ENCODE assay signal across 10 cellular contexts in the genomic region with DNA sequence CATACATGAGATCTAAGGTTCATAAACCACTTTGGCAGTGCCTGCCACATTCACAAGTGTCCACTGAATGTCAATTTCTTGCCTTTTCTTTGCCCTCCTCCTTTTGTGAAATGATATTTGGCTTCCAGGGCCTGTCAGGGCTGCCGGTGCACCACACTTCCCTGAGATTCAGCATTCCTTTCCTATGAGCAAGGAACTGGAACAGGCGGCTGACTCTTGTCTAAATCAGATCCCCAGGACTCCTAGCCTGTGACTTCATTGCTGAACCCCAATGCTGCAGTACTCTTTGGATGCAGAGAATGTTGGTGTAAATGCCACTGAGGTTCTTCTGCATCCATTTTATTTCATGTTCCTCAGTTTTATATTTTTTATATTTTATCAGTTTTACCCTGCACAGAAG.
A peak's percentile ranks its signal among the peaks of the same experiment; 100 is the strongest.
DNase-seq lines count a peak whose midpoint lies in the region; ATAC-seq, FAIRE-seq and TF ChIP-seq lines count a peak whose summit lies in the region.
"Had no signal": no experiment of that assay in that cellular context is flagged by ENCODE, and none has a peak within 500 bp of the region (broad histone marks: within the 10 kb centered on the region; RNA-seq: fewer than 3 reads in every experiment).

No MANE protein-coding gene starts in this region.

- H3K9ac ChIP-seq in fibroblast of lung (ENCODE audit: insufficient read depth, low read length) = no peak overlapping the region

- H3K27ac ChIP-seq in fibroblast of lung (ENCODE audit: insufficient read depth, low read length) = peak overlapping the region; percentile 48
- peak overlapping the region in 1 of 4 donors; percentile 13 for H3K27ac ChIP-seq in pancreas
- H3K27ac ChIP-seq: tibial nerve had no signal

- peak; percentile 28 for DNase-seq in H4 (ENCODE audit: low spot score)
- peak; percentile 77 for DNase-seq in RPMI7951 (ENCODE audit: low read depth)
- DNase-seq in fibroblast of lung (ENCODE audit: low read depth in 2 of 2) = peak; percentile 57 to 89
- no peak for DNase-seq in pancreas
- no peak for DNase-seq in NCI-H526 treated with DMSO at 0.1 percent for 48 hours (lab: John Stamatoyannopoulos, UW)
- DNase-seq in activated CD4-positive, alpha-beta T cell treated with anti-CD3 and anti-CD28 coated beads for 36 hours = no peak
- DNase-seq in activated T-helper 1 cell treated with anti-CD3 and anti-CD28 coated beads, Interleukin-12 subunit alpha, Interleukin-12 subunit beta, Interleukin-2, Interleukin-4 antibody, amounts not matched to agents 30 ng/mL and 10 ng/mL and 1 ng/mL, durations not matched to agents 14 hours and 24 hours and 36 hours (ENCODE audit: low spot score) = no peak
- DNase-seq: activated CD4-positive, alpha-beta memory T cell treated with anti-CD3 and anti-CD28 coated beads, Interleukin-2, amount 10 ng/mL, durations not matched to agents 7 days and 5 days had no signal

- no peaks in the 10 kb centered on the region for H3K27me3 Mint-ChIP-seq in activated CD4-positive, alpha-beta T cell treated with anti-CD3 and anti-CD28 coated beads for 36 hours
- H3K27me3 Mint-ChIP-seq in activated T-helper 1 cell treated with anti-CD3 and anti-CD28 coated beads, Interleukin-12 subunit alpha, Interleukin-12 subunit beta, Interleukin-2, Interleukin-4 antibody, amounts not matched to agents 30 ng/mL and 10 ng/mL and 1 ng/mL, durations not matched to agents 14 hours and 24 hours and 36 hours (ENCODE audit: insufficient read depth) = no peaks in the 10 kb centered on the region
- H3K27me3 Mint-ChIP-seq: activated CD4-positive, alpha-beta memory T cell treated with anti-CD3 and anti-CD28 coated beads, Interleukin-2, amount 10 ng/mL, durations not matched to agents 7 days and 5 days had no signal

- H3K9me3 ChIP-seq in fibroblast of lung (ENCODE audit: control insufficient read depth, insufficient read depth, low read depth, low read length) = no peaks in the 10 kb centered on the region
- H3K9me3 ChIP-seq in pancreas = no peaks in the 10 kb centered on the region
- H3K9me3 ChIP-seq: tibial nerve had no signal

- no peaks in the 10 kb centered on the region for H3K36me3 ChIP-seq in fibroblast of lung (ENCODE audit: control insufficient read depth, insufficient read depth, low read length)
- no peaks in the 10 kb centered on the region for H3K36me3 ChIP-seq in pancreas
- H3K36me3 ChIP-seq: tibial nerve had no signal

- H3K4me2 ChIP-seq in fibroblast of lung (ENCODE audit: extremely low read depth, insufficient read depth, low read length) = peak overlapping the region; percentile 42

- TF ChIP-seq CTCF in fibroblast of lung (conservative IDR thresholded peaks at IDR 0.05 in 1 of 2, IDR thresholded peaks at IDR 0.05 in 1 of 2; ENCODE audit: low read depth in 1 of 2, low read length in 2 of 2) (no peak), pancreas (IDR thresholded peaks at IDR 0.05) (no peak)

- H3K36me3 Mint-ChIP-seq in activated CD4-positive, alpha-beta T cell treated with anti-CD3 and anti-CD28 coated beads for 36 hours (ENCODE audit: low read depth) = no peaks in the 10 kb centered on the region
- H3K36me3 Mint-ChIP-seq in activated T-helper 1 cell treated with anti-CD3 and anti-CD28 coated beads, Interleukin-12 subunit alpha, Interleukin-12 subunit beta, Interleukin-2, Interleukin-4 antibody, amounts not matched to agents 30 ng/mL and 10 ng/mL and 1 ng/mL, durations not matched to agents 14 hours and 24 hours and 36 hours (ENCODE audit: low read depth) = no peaks in the 10 kb centered on the region

- FAIRE-seq in pancreas (lab: Jason Lieb, UNC) = no peak

- POLR2A ChIA-PET in activated CD4-positive, alpha-beta T cell treated with anti-CD3 and anti-CD28 coated beads for 36 hours (lab: Charles Lee) = no interaction called here

- intact Hi-C loops in pancreas (cut with DNase I) = loop anchor here in 2 of 3 donors (10.0 kb wide), 2 partner anchors 115 to 165 kb away; no protein-coding TSS in a partner anchor
- intact Hi-C loops in activated CD4-positive, alpha-beta T cell treated with anti-CD3 and anti-CD28 coated beads for 36 hours (cut with DNase I, micrococcal nuclease) = loop anchor here (10.0 kb wide), 1 partner anchor 385 kb away; no protein-coding TSS in a partner anchor
- intact Hi-C loops in activated T-helper 1 cell treated with anti-CD3 and anti-CD28 coated beads, Interleukin-12 subunit alpha, Interleukin-12 subunit beta, Interleukin-2, Interleukin-4 antibody, amounts not matched to agents 30 ng/mL and 10 ng/mL and 1 ng/mL, durations not matched to agents 14 hours and 24 hours and 36 hours (cut with micrococcal nuclease) = no loop called here

- peaks cover 21% of the 10 kb centered on the region for H3K79me2 ChIP-seq in fibroblast of lung (ENCODE audit: control insufficient read depth, insufficient read depth, low read length)

- H3K9me3 Mint-ChIP-seq in activated CD4-positive, alpha-beta T cell treated with anti-CD3 and anti-CD28 coated beads for 36 hours (ENCODE audit: low read depth) = no peaks in the 10 kb centered on the region
- no peaks in the 10 kb centered on the region for H3K9me3 Mint-ChIP-seq in activated T-helper 1 cell treated with anti-CD3 and anti-CD28 coated beads, Interleukin-12 subunit alpha, Interleukin-12 subunit beta, Interleukin-2, Interleukin-4 antibody, amounts not matched to agents 30 ng/mL and 10 ng/mL and 1 ng/mL, durations not matched to agents 14 hours and 24 hours and 36 hours
- H3K9me3 Mint-ChIP-seq: activated CD4-positive, alpha-beta memory T cell treated with anti-CD3 and anti-CD28 coated beads, Interleukin-2, amount 10 ng/mL, durations not matched to agents 7 days and 5 days had no signal

- H3K4me3 ChIP-seq in fibroblast of lung (replicated peaks in 1 of 4; ENCODE audit: control extremely low read depth in 1 of 4, insufficient read depth in 1 of 4, low read depth in 3 of 4, low read length in 4 of 4) (no peak overlapping the region), pancreas (no peak overlapping the region)
- H3K4me3 ChIP-seq: tibial nerve had no signal

- 24 to 35% methylated on average over 2 of the region's 2 CpGs for WGBS in pancreas, 2 donors

- H3K4me1 Mint-ChIP-seq in activated CD4-positive, alpha-beta T cell treated with anti-CD3 and anti-CD28 coated beads for 36 hours = peaks cover 53% of the 10 kb centered on the region
- H3K4me1 Mint-ChIP-seq in activated T-helper 1 cell treated with anti-CD3 and anti-CD28 coated beads, Interleukin-12 subunit alpha, Interleukin-12 subunit beta, Interleukin-2, Interleukin-4 antibody, amounts not matched to agents 30 ng/mL and 10 ng/mL and 1 ng/mL, durations not matched to agents 14 hours and 24 hours and 36 hours (ENCODE audit: low read depth) = peaks cover 20% of the 10 kb centered on the region

- CTCF ChIA-PET in activated CD4-positive, alpha-beta T cell treated with anti-CD3 and anti-CD28 coated beads for 36 hours (lab: Charles Lee) = interaction anchor here (1.6 kb wide), 1 partner anchor 9 kb away, joined by 4 read pairs; no protein-coding TSS in a partner anchor

- H2AFZ ChIP-seq in fibroblast of lung (ENCODE audit: low read length) = no peak overlapping the region

- H3K4me1 ChIP-seq in fibroblast of lung (ENCODE audit: control insufficient read depth, extremely low read depth, insufficient read depth, low read length) (peaks cover 15% of the 10 kb centered on the region), pancreas (peaks cover 7 to 30% (median 21%) of the 10 kb centered on the region in 3 donors)

- no peak overlapping the region for H3K27ac Mint-ChIP-seq in activated CD4-positive, alpha-beta T cell treated with anti-CD3 and anti-CD28 coated beads for 36 hours
- H3K27ac Mint-ChIP-seq in activated T-helper 1 cell treated with anti-CD3 and anti-CD28 coated beads, Interleukin-12 subunit alpha, Interleukin-12 subunit beta, Interleukin-2, Interleukin-4 antibody, amounts not matched to agents 30 ng/mL and 10 ng/mL and 1 ng/mL, durations not matched to agents 14 hours and 24 hours and 36 hours = no peak overlapping the region
- H3K27ac Mint-ChIP-seq: activated CD4-positive, alpha-beta memory T cell treated with anti-CD3 and anti-CD28 coated beads, Interleukin-2, amount 10 ng/mL, durations not matched to agents 7 days and 5 days had no signal

- H3K27me3 ChIP-seq in fibroblast of lung (ENCODE audit: control insufficient read depth, insufficient read depth, low read length) (no peaks in the 10 kb centered on the region), pancreas (no peaks in the 10 kb centered on the region)
- H3K27me3 ChIP-seq: tibial nerve had no signal

- no peak overlapping the region for H3K4me3 Mint-ChIP-seq in activated CD4-positive, alpha-beta T cell treated with anti-CD3 and anti-CD28 coated beads for 36 hours
- H3K4me3 Mint-ChIP-seq in activated T-helper 1 cell treated with anti-CD3 and anti-CD28 coated beads, Interleukin-12 subunit alpha, Interleukin-12 subunit beta, Interleukin-2, Interleukin-4 antibody, amounts not matched to agents 30 ng/mL and 10 ng/mL and 1 ng/mL, durations not matched to agents 14 hours and 24 hours and 36 hours = no peak overlapping the region
- H3K4me3 Mint-ChIP-seq: activated CD4-positive, alpha-beta memory T cell treated with anti-CD3 and anti-CD28 coated beads, Interleukin-2, amount 10 ng/mL, durations not matched to agents 7 days and 5 days had no signal

- no peaks in the 10 kb centered on the region for H4K20me1 ChIP-seq in fibroblast of lung (ENCODE audit: control insufficient read depth, extremely low read depth, insufficient read depth, low read length)

- peak in 3 of 4 donors; percentile 48 to 77 (median 57) for ATAC-seq in pancreas
- ATAC-seq in activated CD4-positive, alpha-beta T cell treated with anti-CD3 and anti-CD28 coated beads for 36 hours = no peak
- ATAC-seq in GM21619 (IDR thresholded peaks at IDR 0.05; ENCODE audit: unreplicated experiment) = no peak

Comparison
In these comparisons a context has a peak if more than half of its experiments do, and no peak if none do; other contexts are left out.
1. DNase-seq: peak in H4 (single experiment), RPMI7951 (single experiment) and fibroblast of lung (2 of 2); none in pancreas (0 of 6), NCI-H526 treated with DMSO at 0.1 percent for 48 hours (single experiment), activated CD4-positive, alpha-beta T cell treated with anti-CD3 and anti-CD28 coated beads for 36 hours (single experiment) and activated T-helper 1 cell treated with anti-CD3 and anti-CD28 coated beads, Interleukin-12 subunit alpha, Interleukin-12 subunit beta, Interleukin-2, Interleukin-4 antibody, amounts not matched to agents 30 ng/mL and 10 ng/mL and 1 ng/mL, durations not matched to agents 14 hours and 24 hours and 36 hours (single experiment).
2. ATAC-seq: peak in pancreas (3 of 4); none in activated CD4-positive, alpha-beta T cell treated with anti-CD3 and anti-CD28 coated beads for 36 hours (single experiment) and GM21619 (single experiment).